Comparison of ENCODE assay signal across 20 cellular contexts in the genomic region with DNA sequence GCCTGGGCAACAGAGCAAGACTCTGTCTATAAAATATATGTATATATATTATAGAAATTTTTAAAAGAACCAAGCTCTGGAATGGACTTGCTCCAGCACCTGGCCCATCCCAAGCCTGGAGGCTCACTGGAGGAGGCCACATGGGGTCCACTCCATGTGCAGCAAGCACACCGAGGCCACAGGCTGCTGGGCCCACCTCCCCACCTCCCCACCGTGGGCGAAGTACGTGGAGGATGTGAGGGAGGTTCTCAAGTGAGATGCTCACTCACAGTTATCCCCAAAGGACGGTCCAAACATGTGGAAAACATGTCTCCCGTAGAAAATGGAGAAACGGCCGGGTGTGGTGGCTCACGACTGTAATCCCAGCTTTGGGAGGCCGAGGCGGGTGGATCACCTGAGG. TPM values are rescaled to one million over a fixed set of nuclear protein-coding genes. Genes with fewer than 3 reads are reported as not detected.
DNase-seq lines count a peak whose midpoint lies in the region; ATAC-seq and TF ChIP-seq lines count a peak whose summit lies in the region.
"Had no signal": no experiment of that assay in that cellular context is flagged by ENCODE, and none has a peak within 500 bp of the region (broad histone marks: within the 10 kb centered on the region; RNA-seq: fewer than 3 reads in every experiment).

No MANE protein-coding gene starts in this region.

- no peaks in the 10 kb centered on the region for H3K36me3 ChIP-seq in CD8-positive, alpha-beta memory T cell (ENCODE audit: insufficient read depth, low read length)
- no peaks in the 10 kb centered on the region for H3K36me3 ChIP-seq in neutrophil
- H3K36me3 ChIP-seq: gastrocnemius medialis had no signal

- H3K27ac ChIP-seq in AG04450 (ENCODE audit: low read depth, low read length) (peak overlapping the region; percentile 47), neutrophil (peak overlapping the region; percentile 83)
- H3K27ac ChIP-seq in CD8-positive, alpha-beta memory T cell (ENCODE audit: low read depth, low read length), result no peak overlapping the region

- CTCF ChIA-PET in AG04450 (lab: Charles Lee), result interaction anchor here (0.7 to 1.0 kb wide), 4 partner anchors 32 to 141 kb away, joined by 3 read pairs; no protein-coding TSS in a partner anchor
- CTCF ChIA-PET in CD8-positive, alpha-beta memory T cell (lab: Charles Lee), result interaction anchor here (1.4 kb wide), 1 partner anchor 122 kb away, joined by 4 read pairs; no protein-coding TSS in a partner anchor

- H3K9me3 ChIP-seq in AG04450 (ENCODE audit: control insufficient read depth, insufficient read depth, low read length) (no peaks in the 10 kb centered on the region), neutrophil (no peaks in the 10 kb centered on the region)
- no peaks in the 10 kb centered on the region for H3K9me3 ChIP-seq in CD8-positive, alpha-beta memory T cell (ENCODE audit: low read length)
- H3K9me3 ChIP-seq: body of pancreas, gastrocnemius medialis had no signal

- H3K4me1 ChIP-seq in CD8-positive, alpha-beta memory T cell (ENCODE audit: insufficient read depth, low read length), result peaks cover 20% of the 10 kb centered on the region
- peaks cover 5 to 13% of the 10 kb centered on the region in 2 experiments for H3K4me1 ChIP-seq in neutrophil (ENCODE audit: control insufficient read depth in 1 of 2, insufficient read depth in 1 of 2, low read depth in 1 of 2, low read length in 1 of 2)
- H3K4me1 ChIP-seq: body of pancreas had no signal

- DNase-seq in AG04450 (ENCODE audit: low read depth, low spot score), result no peak
- DNase-seq in CD8-positive, alpha-beta memory T cell, result no peak
- DNase-seq in endothelial cell (ENCODE audit: low spot score), result no peak
- DNase-seq in NCI-H2227 treated with DMSO at 0.1 percent for 48 hours (lab: John Stamatoyannopoulos, UW), result no peak
- DNase-seq in activated naive CD8-positive, alpha-beta T cell treated with anti-CD3 and anti-CD28 coated beads, Interleukin-2, amount 50 U/mL, for 24 hours, result no peak
- no peak for DNase-seq in medulla oblongata (ENCODE audit: extremely low spot score)
- DNase-seq: gastrocnemius medialis, KG1, NCI-H1105, NCI-H2107, SIG-M5, T1000 had no signal

- H3K27me3 ChIP-seq in AG04450 (ENCODE audit: control insufficient read depth, insufficient read depth, low read length) (no peaks in the 10 kb centered on the region), neutrophil (peaks cover 19% of the 10 kb centered on the region)
- H3K27me3 ChIP-seq in CD8-positive, alpha-beta memory T cell (ENCODE audit: insufficient read depth, low read length, poor library complexity, severe bottlenecking), result no peaks in the 10 kb centered on the region
- H3K27me3 ChIP-seq: body of pancreas, gastrocnemius medialis had no signal

- POLR2A ChIA-PET in AG04450 (lab: Yijun Ruan, JAX), result interaction anchor here (0.7 kb wide), 1 partner anchor 23 kb away, joined by 3 read pairs; no protein-coding TSS in a partner anchor
- POLR2A ChIA-PET in CD8-positive, alpha-beta memory T cell (lab: Charles Lee), result no interaction called here

- peak overlapping the region in 6 of 8 donors; percentile 49 to 97 (median 84) for H3K27ac Mint-ChIP-seq in CD8-positive, alpha-beta memory T cell
- peak overlapping the region; percentile 93 for H3K27ac Mint-ChIP-seq in endothelial cell (ENCODE audit: unreplicated experiment)
- no peak overlapping the region for H3K27ac Mint-ChIP-seq in activated naive CD8-positive, alpha-beta T cell treated with anti-CD3 and anti-CD28 coated beads, Interleukin-2, amount 50 U/mL, for 24 hours

- no peak overlapping the region for H3K4me3 ChIP-seq in AG04450 (ENCODE audit: low read depth, low read length)
- no peak overlapping the region for H3K4me3 ChIP-seq in CD8-positive, alpha-beta memory T cell (ENCODE audit: low read length)
- H3K4me3 ChIP-seq in neutrophil (ENCODE audit: low read depth in 1 of 2, low read length in 1 of 2), result no peak overlapping the region
- H3K4me3 ChIP-seq: body of pancreas had no signal

- no peaks in the 10 kb centered on the region for H3K36me3 Mint-ChIP-seq in CD8-positive, alpha-beta memory T cell
- H3K36me3 Mint-ChIP-seq in endothelial cell (ENCODE audit: low read depth, unreplicated experiment), result peaks cover 5% of the 10 kb centered on the region
- H3K36me3 Mint-ChIP-seq in activated naive CD8-positive, alpha-beta T cell treated with anti-CD3 and anti-CD28 coated beads, Interleukin-2, amount 50 U/mL, for 24 hours (ENCODE audit: low read depth), result no peaks in the 10 kb centered on the region
- H3K36me3 Mint-ChIP-seq: activated naive CD4-positive, alpha-beta T cell treated with anti-CD3 and anti-CD28 coated beads, Interleukin-2, amount 50 U/mL, for 72 hours had no signal

- ATAC-seq in GM21360 (IDR thresholded peaks at IDR 0.05; ENCODE audit: unreplicated experiment), result no peak
- no peak for ATAC-seq in activated naive CD8-positive, alpha-beta T cell treated with anti-CD3 and anti-CD28 coated beads, Interleukin-2, amount 50 U/mL, for 24 hours
- ATAC-seq: gastrocnemius medialis had no signal

- peaks cover 0 to 8% of the 10 kb centered on the region in 2 donors for H3K27me3 Mint-ChIP-seq in CD8-positive, alpha-beta memory T cell
- H3K27me3 Mint-ChIP-seq in endothelial cell (ENCODE audit: unreplicated experiment), result peaks cover 12% of the 10 kb centered on the region
- no peaks in the 10 kb centered on the region for H3K27me3 Mint-ChIP-seq in activated naive CD8-positive, alpha-beta T cell treated with anti-CD3 and anti-CD28 coated beads, Interleukin-2, amount 50 U/mL, for 24 hours

- peaks cover 17 to 21% (median 19%) of the 10 kb centered on the region in 3 donors for H3K4me1 Mint-ChIP-seq in CD8-positive, alpha-beta memory T cell
- peaks cover 33% of the 10 kb centered on the region for H3K4me1 Mint-ChIP-seq in endothelial cell (ENCODE audit: unreplicated experiment)
- peaks cover 16% of the 10 kb centered on the region for H3K4me1 Mint-ChIP-seq in activated naive CD8-positive, alpha-beta T cell treated with anti-CD3 and anti-CD28 coated beads, Interleukin-2, amount 50 U/mL, for 24 hours

- H3K9me3 Mint-ChIP-seq in CD8-positive, alpha-beta memory T cell, result no peaks in the 10 kb centered on the region
- H3K9me3 Mint-ChIP-seq in endothelial cell (ENCODE audit: unreplicated experiment), result no peaks in the 10 kb centered on the region
- no peaks in the 10 kb centered on the region for H3K9me3 Mint-ChIP-seq in activated naive CD8-positive, alpha-beta T cell treated with anti-CD3 and anti-CD28 coated beads, Interleukin-2, amount 50 U/mL, for 24 hours

- TF ChIP-seq CTCF in AG04450 (IDR thresholded peaks at IDR 0.05; ENCODE audit: low read depth, low read length) (no peak), endothelial cell (IDR thresholded peaks at IDR 0.05; ENCODE audit: unreplicated experiment) (no peak), neutrophil (IDR thresholded peaks at IDR 0.05) (no peak)

- peak overlapping the region in 2 of 7 donors; percentile 67 to 81 for H3K4me3 Mint-ChIP-seq in CD8-positive, alpha-beta memory T cell
- H3K4me3 Mint-ChIP-seq in endothelial cell (ENCODE audit: unreplicated experiment), result no peak overlapping the region
- H3K4me3 Mint-ChIP-seq in activated naive CD8-positive, alpha-beta T cell treated with anti-CD3 and anti-CD28 coated beads, Interleukin-2, amount 50 U/mL, for 24 hours, result no peak overlapping the region

RNA-seq across cellular contexts. Expression of a gene that starts 13.9 kb away (rescaled TPM):
- polyA plus RNA-seq in AG04450 (2011; rRNA removed), result 0.10 and 0.21 TPM in 2 replicates
- 0.55 TPM in 1 of 2 replicates, not detected in the other for polyA minus RNA-seq in AG04450 (2011; rRNA and poly(A)+ RNA removed)
- not detected for total RNA-seq in CD8-positive, alpha-beta memory T cell
- not detected for polyA plus RNA-seq in CD8-positive, alpha-beta memory T cell
- total RNA-seq in endothelial cell (ENCODE audit: unreplicated experiment), result 1.5 TPM
- total RNA-seq: OCI-LY7 had no signal
- polyA plus RNA-seq: neural cell had no signal

RNA-seq across cellular contexts. Expression of a gene that starts 23.0 kb away (rescaled TPM):
- polyA plus RNA-seq in AG04450 (2011; rRNA removed), result 55.2 and 71.1 TPM in 2 replicates
- polyA minus RNA-seq in AG04450 (2011; rRNA and poly(A)+ RNA removed), result 47.3 TPM in 2 replicates
- 100 to 1,000 TPM; 188 to 192 TPM for total RNA-seq in CD8-positive, alpha-beta memory T cell
- polyA plus RNA-seq in CD8-positive, alpha-beta memory T cell, result 128 TPM
- 105 TPM for total RNA-seq in endothelial cell (ENCODE audit: unreplicated experiment)

RNA-seq across cellular contexts. Expression of a gene that starts 38.0 kb away (rescaled TPM):
- polyA plus RNA-seq in AG04450 (2011; rRNA removed), result not detected in 2 replicates
- not detected in 2 replicates for polyA minus RNA-seq in AG04450 (2011; rRNA and poly(A)+ RNA removed)
- not detected for total RNA-seq in CD8-positive, alpha-beta memory T cell
- polyA plus RNA-seq in CD8-positive, alpha-beta memory T cell, result not detected
- not detected for total RNA-seq in endothelial cell (ENCODE audit: unreplicated experiment)
- total RNA-seq: activated naive CD4-positive, alpha-beta T cell treated with anti-CD3 and anti-CD28 coated beads, Interleukin-2, amount 50 U/mL, for 72 hours; body of pancreas; epithelial cell of proximal tubule; gastrocnemius medialis; lung microvascular endothelial cell; OCI-LY7 had no signal
- polyA plus RNA-seq: neural cell had no signal
